Comparison of ENCODE assay signal across 24 cellular contexts in the genomic region with DNA sequence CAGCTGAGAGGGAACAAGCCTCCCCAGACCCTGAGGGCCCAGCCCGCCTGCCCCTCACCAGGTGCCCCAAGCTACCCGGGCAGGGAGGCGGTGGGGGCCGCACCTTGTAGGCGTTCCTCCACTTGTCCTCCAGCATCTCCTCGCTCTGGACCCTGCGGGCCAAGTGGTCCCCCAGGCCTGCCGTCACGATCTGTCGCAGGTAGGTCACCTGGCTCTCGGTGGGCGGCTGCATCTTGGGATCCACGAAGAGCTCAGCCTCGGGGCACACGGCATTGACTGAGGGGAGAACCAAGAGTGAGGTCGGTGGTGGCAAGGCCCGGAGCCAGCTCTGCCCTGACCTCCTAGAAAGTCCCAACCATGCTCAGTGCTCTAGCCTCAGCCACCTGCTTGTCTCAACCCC. TPM values are rescaled to one million over a fixed set of nuclear protein-coding genes. Genes with fewer than 3 reads are reported as not detected.
A peak's percentile ranks its signal among the peaks of the same experiment; 100 is the strongest.
DNase-seq lines count a peak whose midpoint lies in the region; ATAC-seq, FAIRE-seq and TF ChIP-seq lines count a peak whose summit lies in the region.
"Had no signal": no experiment of that assay in that cellular context is flagged by ENCODE, and none has a peak within 500 bp of the region (broad histone marks: within the 10 kb centered on the region; RNA-seq: fewer than 3 reads in every experiment).

No MANE protein-coding gene starts in this region.

- no peaks in the 10 kb centered on the region for H3K27me3 ChIP-seq in H7 (ENCODE audit: control insufficient read depth, insufficient read depth, low read length)
- no peaks in the 10 kb centered on the region for H3K27me3 ChIP-seq in K562 (ENCODE audit: control insufficient read depth in 2 of 2, insufficient read depth in 2 of 2, low read length in 2 of 2)

- no TSS peak for BruUV-seq in K562 (replicated peaks; lab: Mats Ljungman, UMichigan)

- H3K36me3 Mint-ChIP-seq in stimulated activated effector memory CD8-positive, alpha-beta T cell treated with anti-CD3 and anti-CD28 coated beads, Interleukin-12 subunit alpha, Interleukin-12 subunit beta, amount 100 ng/mL, for 72 hours = peaks cover 82% of the 10 kb centered on the region

- intact Hi-C loops in K562 (cut with micrococcal nuclease) = no loop called here

- H3K4me1 ChIP-seq in K562 (replicated peaks in 1 of 2; ENCODE audit: control insufficient read depth in 2 of 2, insufficient read depth in 2 of 2, low read length in 2 of 2) = peaks cover 0 to 15% of the 10 kb centered on the region in 2 experiments; a peak in 1 of 5 replicates

- CTCF ChIA-PET in K562 (lab: Yijun Ruan, JAX; ENCODE audit: low intra/inter-chr PET ratio) = no interaction called here

- H3K27ac ChIP-seq in K562 (ENCODE audit: extremely low read depth, low read depth, low read length) = no peak overlapping the region

- peaks cover 2% of the 10 kb centered on the region for H3K9me1 ChIP-seq in K562 (ENCODE audit: control insufficient read depth, insufficient read depth, low read length)

- no peaks in the 10 kb centered on the region for H4K20me1 ChIP-seq in K562 (replicated peaks; ENCODE audit: control insufficient read depth, insufficient read depth, low read length)

- no peaks in the 10 kb centered on the region for H3K9me3 Mint-ChIP-seq in stimulated activated naive CD8-positive, alpha-beta T cell treated with anti-CD3 and anti-CD28 coated beads, Interleukin-15, amount 100 ng/mL, for 72 hours
- no peaks in the 10 kb centered on the region for H3K9me3 Mint-ChIP-seq in stimulated activated effector memory CD8-positive, alpha-beta T cell treated with anti-CD3 and anti-CD28 coated beads, Interleukin-12 subunit alpha, Interleukin-12 subunit beta, amount 100 ng/mL, for 72 hours

- no peak for TF ChIP-seq POLR2A in K562 (conservative IDR thresholded peaks at IDR 0.05)

- no peak overlapping the region; a peak in 1 of 4 replicates for H3K9ac ChIP-seq in K562 (ENCODE audit: insufficient read depth in 1 of 2, low read depth in 2 of 2, low read length in 2 of 2)

- no peak overlapping the region for H2AFZ ChIP-seq in K562 (ENCODE audit: low read depth, low read length)

- DNase-seq in stimulated activated naive CD8-positive, alpha-beta T cell treated with anti-CD3 and anti-CD28 coated beads, Interleukin-15, amount 100 ng/mL, for 72 hours = no peak
- DNase-seq in stimulated activated naive CD8-positive, alpha-beta T cell treated with anti-CD3 and anti-CD28 coated beads, Interleukin-15, Interleukin-2, amounts not matched to agents 100 U/mL and 50 U/mL, for 24 hours = no peak
- DNase-seq in H7 (peak; percentile 59), K562 (ENCODE audit: extremely low read depth in 1 of 4, low spot score in 3 of 4) (peak in 1 of 4 experiments; percentile 7), globus pallidus (ENCODE audit: low spot score) (no peak)
- DNase-seq in stimulated activated effector memory CD8-positive, alpha-beta T cell treated with anti-CD3 and anti-CD28 coated beads, Interleukin-12 subunit alpha, Interleukin-12 subunit beta, amount 100 ng/mL, for 72 hours (ENCODE audit: low spot score in 2 of 2) = no peak
- DNase-seq: Calu3; DMS153; KBM-7; MV-4-11; NCI-H1105; NCI-H1436 treated with DMSO at 0.1 percent for 48 hours; NCI-H187 treated with DMSO at 0.1 percent for 48 hours; NCI-H2171 treated with DMSO at 0.1 percent for 48 hours; NCI-H446; NCI-H526; NCI-H82; NK-92 treated with Interleukin-12 subunit alpha and Interleukin-12 subunit beta, amount 100 ng/mL, for 24 hours; PC-3; RPMI8226; SIG-M5 had no signal

- TF ChIP-seq EP300 in K562 (IDR thresholded peaks at IDR 0.05; ENCODE audit: low read length) = no peak

- H3K27ac Mint-ChIP-seq in stimulated activated naive CD8-positive, alpha-beta T cell treated with anti-CD3 and anti-CD28 coated beads, Interleukin-15, amount 100 ng/mL, for 72 hours = no peak overlapping the region
- H3K27ac Mint-ChIP-seq in stimulated activated effector memory CD8-positive, alpha-beta T cell treated with anti-CD3 and anti-CD28 coated beads, Interleukin-12 subunit alpha, Interleukin-12 subunit beta, amount 100 ng/mL, for 72 hours = no peak overlapping the region
- H3K27ac Mint-ChIP-seq: B cell had no signal

- in situ Hi-C loops in K562 (cut with MboI) = no loop called here

- H3K4me3 Mint-ChIP-seq in stimulated activated naive CD8-positive, alpha-beta T cell treated with anti-CD3 and anti-CD28 coated beads, Interleukin-15, amount 100 ng/mL, for 72 hours = no peak overlapping the region
- H3K4me3 Mint-ChIP-seq in stimulated activated effector memory CD8-positive, alpha-beta T cell treated with anti-CD3 and anti-CD28 coated beads, Interleukin-12 subunit alpha, Interleukin-12 subunit beta, amount 100 ng/mL, for 72 hours = no peak overlapping the region
- H3K4me3 Mint-ChIP-seq: B cell had no signal

- TF ChIP-seq CTCF in K562 (IDR thresholded peaks at IDR 0.05 in 2 of 3, conservative IDR thresholded peaks at IDR 0.05 in 1 of 3; ENCODE audit: insufficient read depth in 2 of 3, low read depth in 1 of 3, low read length in 3 of 3) = no peak

- no peak for FAIRE-seq in K562 (lab: Jason Lieb, UNC)

- H3K79me2 ChIP-seq in K562 (ENCODE audit: control insufficient read depth, insufficient read depth, low read length) = no peaks in the 10 kb centered on the region

- H3K4me2 ChIP-seq in K562 (ENCODE audit: insufficient read depth, low read length) = no peak overlapping the region

- TF ChIP-seq RAD21 in K562 (CRISPR knock-in tag; conservative IDR thresholded peaks at IDR 0.05 in 1 of 2, IDR thresholded peaks at IDR 0.05 in 1 of 2) = no peak

- no peaks in the 10 kb centered on the region for H3K4me1 Mint-ChIP-seq in stimulated activated naive CD8-positive, alpha-beta T cell treated with anti-CD3 and anti-CD28 coated beads, Interleukin-15, amount 100 ng/mL, for 72 hours
- no peaks in the 10 kb centered on the region for H3K4me1 Mint-ChIP-seq in stimulated activated effector memory CD8-positive, alpha-beta T cell treated with anti-CD3 and anti-CD28 coated beads, Interleukin-12 subunit alpha, Interleukin-12 subunit beta, amount 100 ng/mL, for 72 hours
- H3K4me1 Mint-ChIP-seq: B cell had no signal

- WGBS in K562 (ENCODE audit: insufficient coverage, low coverage, missing lambda C conversion rate) = 91% methylated on average over 16 of the region's 17 CpGs

- H3K27me3 Mint-ChIP-seq in stimulated activated naive CD8-positive, alpha-beta T cell treated with anti-CD3 and anti-CD28 coated beads, Interleukin-15, amount 100 ng/mL, for 72 hours = no peaks in the 10 kb centered on the region
- H3K27me3 Mint-ChIP-seq: B cell had no signal

- POLR2A ChIA-PET in K562 (lab: Yijun Ruan, JAX) = interaction anchor here (0.8 to 3.0 kb wide), 2 partner anchors 11 to 41 kb away, joined by 3 to 9 read pairs; no protein-coding TSS in a partner anchor

- H3K36me3 ChIP-seq in H7 (replicated peaks; ENCODE audit: control insufficient read depth, insufficient read depth, low read length) (peaks cover 20% of the 10 kb centered on the region), K562 (ENCODE audit: control insufficient read depth, insufficient read depth, low read length) (peaks cover 89% of the 10 kb centered on the region; the same call in 2 of the 3 replicates)

- peak; percentile 29 for ATAC-seq in stimulated activated naive CD8-positive, alpha-beta T cell treated with anti-CD3 and anti-CD28 coated beads, Interleukin-15, amount 100 ng/mL, for 72 hours
- ATAC-seq in stimulated activated naive CD8-positive, alpha-beta T cell treated with anti-CD3 and anti-CD28 coated beads, Interleukin-15, Interleukin-2, amounts not matched to agents 100 U/mL and 50 U/mL, for 24 hours = no peak
- no peak for ATAC-seq in K562
- peak; percentile 11 for ATAC-seq in stimulated activated effector memory CD8-positive, alpha-beta T cell treated with anti-CD3 and anti-CD28 coated beads, Interleukin-12 subunit alpha, Interleukin-12 subunit beta, amount 100 ng/mL, for 72 hours
- ATAC-seq in HG02938 (IDR thresholded peaks at IDR 0.05; ENCODE audit: unreplicated experiment) = no peak
- ATAC-seq in GM18498 (IDR thresholded peaks at IDR 0.05; ENCODE audit: unreplicated experiment) = no peak

- no peaks in the 10 kb centered on the region for H3K9me3 ChIP-seq in K562 (replicated peaks; ENCODE audit: control insufficient read depth, insufficient read depth, low read depth, low read length)

- H3K4me3 ChIP-seq in H7 (ENCODE audit: insufficient read depth, low read depth, low read length) = no peak overlapping the region
- no peak overlapping the region for H3K4me3 ChIP-seq in K562

RNA-seq across cellular contexts. Expression of a gene that starts 36.6 kb away (rescaled TPM):
- 40.7 and 43.1 TPM in 2 replicates for total RNA-seq in H7 (2014; rRNA removed; shearing (Covaris generic))
- total RNA-seq in K562 (2011; cell fraction: chromatin; rRNA removed; ENCODE audit: low replicate concordance) = 29.1 and 94.8 TPM in 2 replicates
- total RNA-seq in K562 (2011; cell fraction: nucleolus; rRNA removed) = 57.7 and 61.7 TPM in 2 replicates
- 33.2 and 35.2 TPM in 2 replicates for total RNA-seq in K562 (2011; cell fraction: nucleoplasm; rRNA removed)
- 35.0 and 42.2 TPM in 2 replicates for total RNA-seq in K562 (2014; rRNA removed)
- 8.4 and 9.7 TPM in 2 replicates for total RNA-seq in K562 (2014; rRNA removed; fragmentation: Illumina TruSeq; extraction: Trizol)
- 22.7 and 25.4 TPM in 2 replicates for total RNA-seq in K562 (2015; rRNA removed; fragmentation: Illumina TruSeq; extraction: Trizol)
- total RNA-seq in K562 (2021) = 44.8 and 49.5 TPM in 2 replicates
- 6.7 and 12.1 TPM in 2 replicates for polyA plus RNA-seq in K562 (2011; rRNA removed)
- polyA plus RNA-seq in K562 (2011; cell fraction: cytosol; rRNA removed) = 6.0 and 11.4 TPM in 2 replicates
- 37.1 and 57.1 TPM in 2 replicates for polyA plus RNA-seq in K562 (2011; cell fraction: nucleus; rRNA removed)
- 14.6 and 26.3 TPM in 2 replicates for polyA plus RNA-seq in K562 (2012)
- 17.5 and 24.1 TPM in 2 replicates for polyA plus RNA-seq in K562 (2014; fragmentation: Illumina TruSeq; extraction: Trizol)
- polyA plus RNA-seq in K562 (2014; fragmentation: Nextera tagmentation; extraction: Ambion mirVana) = under 1 TPM; 0.14 to 0.27 TPM
- 24.8 and 25.6 TPM in 2 replicates for polyA plus RNA-seq in K562 (2014; rRNA removed)
- polyA minus RNA-seq in K562 (2011; rRNA and poly(A)+ RNA removed) = 9.7 and 11.1 TPM in 2 replicates
- 15.8 and 19.0 TPM in 2 replicates for polyA minus RNA-seq in K562 (2011; cell fraction: cytosol; rRNA and poly(A)+ RNA removed)
- polyA minus RNA-seq in K562 (2011; cell fraction: nucleus; rRNA and poly(A)+ RNA removed) = 18.3 and 22.2 TPM in 2 replicates

RNA-seq across cellular contexts. Expression of a gene that starts 37.8 kb away (rescaled TPM):
- 1,051 and 1,131 TPM in 2 replicates for total RNA-seq in H7 (2014; rRNA removed; shearing (Covaris generic))
- total RNA-seq in K562 (2011; cell fraction: chromatin; rRNA removed; ENCODE audit: low replicate concordance) = 193 and 317 TPM in 2 replicates
- 188 and 214 TPM in 2 replicates for total RNA-seq in K562 (2011; cell fraction: nucleolus; rRNA removed)
- total RNA-seq in K562 (2011; cell fraction: nucleoplasm; rRNA removed) = 283 and 301 TPM in 2 replicates
- total RNA-seq in K562 (2014; rRNA removed) = 717 and 744 TPM in 2 replicates
- total RNA-seq in K562 (2014; rRNA removed; fragmentation: Illumina TruSeq; extraction: Trizol) = 771 and 813 TPM in 2 replicates
- total RNA-seq in K562 (2015; rRNA removed; fragmentation: Illumina TruSeq; extraction: Trizol) = 795 and 812 TPM in 2 replicates
- 697 and 765 TPM in 2 replicates for total RNA-seq in K562 (2021)
- 1,118 and 1,197 TPM in 2 replicates for polyA plus RNA-seq in K562 (2011; rRNA removed)
- polyA plus RNA-seq in K562 (2011; cell fraction: cytosol; rRNA removed) = 514 and 899 TPM in 2 replicates
- polyA plus RNA-seq in K562 (2011; cell fraction: nucleus; rRNA removed) = 518 and 627 TPM in 2 replicates
- polyA plus RNA-seq in K562 (2012) = 1,269 and 1,358 TPM in 2 replicates
- polyA plus RNA-seq in K562 (2014; fragmentation: Illumina TruSeq; extraction: Trizol) = 825 and 860 TPM in 2 replicates
- polyA plus RNA-seq in K562 (2014; fragmentation: Nextera tagmentation; extraction: Ambion mirVana) = 1,000 to 10,000 TPM in 1 of 2 experiments, 100 to 1,000 TPM in 1; 927 to 1,153 TPM
- polyA plus RNA-seq in K562 (2014; rRNA removed) = 533 and 624 TPM in 2 replicates
- 765 and 975 TPM in 2 replicates for polyA minus RNA-seq in K562 (2011; rRNA and poly(A)+ RNA removed)
- 543 and 602 TPM in 2 replicates for polyA minus RNA-seq in K562 (2011; cell fraction: cytosol; rRNA and poly(A)+ RNA removed)
- polyA minus RNA-seq in K562 (2011; cell fraction: nucleus; rRNA and poly(A)+ RNA removed) = 77.0 and 177 TPM in 2 replicates

RNA-seq across cellular contexts. Expression of a gene that starts 41.1 kb away (rescaled TPM):
- 5.0 and 6.7 TPM in 2 replicates for total RNA-seq in H7 (2014; rRNA removed; shearing (Covaris generic))
- total RNA-seq in K562 (2011; cell fraction: chromatin; rRNA removed; ENCODE audit: low replicate concordance) = 16.2 and 18.6 TPM in 2 replicates
- total RNA-seq in K562 (2011; cell fraction: nucleolus; rRNA removed) = 17.1 and 17.2 TPM in 2 replicates
- total RNA-seq in K562 (2011; cell fraction: nucleoplasm; rRNA removed) = 29.4 and 43.7 TPM in 2 replicates
- total RNA-seq in K562 (2014; rRNA removed) (15.8 and 18.9 TPM in 2 replicates), K562 (2014; rRNA removed; fragmentation: Illumina TruSeq; extraction: Trizol) (24.2 and 24.7 TPM in 2 replicates), K562 (2015; rRNA removed; fragmentation: Illumina TruSeq; extraction: Trizol) (24.4 and 25.0 TPM in 2 replicates), K562 (2021) (24.6 TPM in 2 replicates)
- polyA plus RNA-seq in K562 (2011; rRNA removed) (13.5 and 15.2 TPM in 2 replicates), K562 (2014; fragmentation: Illumina TruSeq; extraction: Trizol) (18.8 and 21.2 TPM in 2 replicates), K562 (2014; fragmentation: Nextera tagmentation; extraction: Ambion mirVana) (10 to 100 TPM; 12.3 to 16.6 TPM), K562 (2014; rRNA removed) (12.9 and 16.2 TPM in 2 replicates)
- polyA plus RNA-seq in K562 (2011; cell fraction: cytosol; rRNA removed) = 11.4 and 14.8 TPM in 2 replicates
- polyA plus RNA-seq in K562 (2011; cell fraction: nucleus; rRNA removed) = 3.4 and 3.6 TPM in 2 replicates
- polyA plus RNA-seq in K562 (2012) = 7.6 and 12.1 TPM in 2 replicates
- 25.7 and 28.6 TPM in 2 replicates for polyA minus RNA-seq in K562 (2011; rRNA and poly(A)+ RNA removed)
- 17.7 and 21.7 TPM in 2 replicates for polyA minus RNA-seq in K562 (2011; cell fraction: cytosol; rRNA and poly(A)+ RNA removed)
- 2.2 and 4.0 TPM in 2 replicates for polyA minus RNA-seq in K562 (2011; cell fraction: nucleus; rRNA and poly(A)+ RNA removed)

Comparison
In these comparisons a context has a peak if more than half of its experiments do, and no peak if none do; other contexts are left out.
1. ATAC-seq: peak in stimulated activated naive CD8-positive, alpha-beta T cell treated with anti-CD3 and anti-CD28 coated beads, Interleukin-15, amount 100 ng/mL, for 72 hours (single experiment) and stimulated activated effector memory CD8-positive, alpha-beta T cell treated with anti-CD3 and anti-CD28 coated beads, Interleukin-12 subunit alpha, Interleukin-12 subunit beta, amount 100 ng/mL, for 72 hours (single experiment); none in stimulated activated naive CD8-positive, alpha-beta T cell treated with anti-CD3 and anti-CD28 coated beads, Interleukin-15, Interleukin-2, amounts not matched to agents 100 U/mL and 50 U/mL, for 24 hours (single experiment), K562 (single experiment), HG02938 (single experiment) and GM18498 (single experiment).